In the genomic region with DNA sequence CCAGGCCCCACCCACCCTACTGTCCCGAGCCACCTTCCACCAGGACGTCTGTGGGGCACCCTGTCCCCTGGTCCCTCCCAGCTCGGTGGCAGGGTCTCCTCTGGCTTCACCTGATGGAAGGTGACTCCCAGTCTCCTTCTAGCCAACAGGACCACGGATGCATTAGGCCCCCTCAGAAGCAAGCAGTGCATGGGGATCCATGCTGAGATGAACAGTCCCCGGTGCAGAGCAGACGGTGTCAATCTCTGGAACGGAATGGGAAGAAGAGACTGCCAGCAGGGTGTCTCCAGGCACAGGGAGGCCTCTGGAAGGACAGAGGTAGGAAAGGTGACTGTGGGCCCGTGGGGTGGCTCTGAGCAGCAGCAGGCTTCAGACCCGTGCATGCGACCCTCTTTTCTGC, we compare ENCODE assay signal across 34 cellular contexts.
"Had no signal": no experiment of that assay in that cellular context is flagged by ENCODE, and none has a peak within 500 bp of the region (broad histone marks: within the 10 kb centered on the region; RNA-seq: fewer than 3 reads in every experiment).

No MANE protein-coding gene starts in this region.

- DNase-seq: activated CD4-positive, alpha-beta T cell treated with anti-CD3 and anti-CD28 coated beads for 36 hours; activated CD4-positive, alpha-beta T cell treated with anti-CD3 and anti-CD28 coated beads, Interleukin-2, amount 10 ng/mL, durations not matched to agents 7 days and 5 days; activated CD4-positive, alpha-beta T cell treated with anti-CD3 and anti-CD28 coated beads, Interleukin-2, amount 50 U/mL, for 48 hours; activated CD8-positive, alpha-beta memory T cell treated with anti-CD3 and anti-CD28 coated beads, Interleukin-2, amount 50 U/mL, for 4 hours; activated effector memory CD4-positive, alpha-beta T cell treated with Interleukin-2 at 50 U/mL for 16 hours; activated naive CD4-positive, alpha-beta T cell treated with anti-CD3 and anti-CD28 coated beads, Interleukin-2, amount 10 ng/mL, durations not matched to agents 7 days and 5 days; activated naive CD8-positive, alpha-beta T cell treated with anti-CD3 and anti-CD28 coated beads, Interleukin-2, amount 50 U/mL, for 24 hours; activated T-cell treated with anti-CD3 and anti-CD28 coated beads for 4 hours; activated T-cell treated with anti-CD3 and anti-CD28 coated beads, Interleukin-2, amount 50 U/mL, for 48 hours; anterior cingulate cortex; central memory CD4-positive, alpha-beta T cell; MM.1S; MV-4-11; NCI-H1092; NCI-H1436 treated with DMSO at 0.1 percent for 48 hours; NCI-H1694 treated with DMSO at 0.1 percent for 48 hours; NCI-H2029; NCI-H345; NCI-H524 treated with DMSO at 0.1 percent for 48 hours; NCI-H748 treated with DMSO at 0.1 percent for 48 hours; NK-92 treated with Interleukin-12 subunit alpha and Interleukin-12 subunit beta, amount 100 ng/mL, for 24 hours; PC-3; RPMI8226; SHP77 treated with DMSO at 0.1 percent for 48 hours; SK-N-SH had no signal

- H3K4me2 ChIP-seq: KMS-11, SK-N-SH had no signal

- H3K9me3 ChIP-seq: Peyer's patch, SJSA1, SK-N-SH had no signal

- H3K4me1 Mint-ChIP-seq: activated CD4-positive, alpha-beta T cell treated with anti-CD3 and anti-CD28 coated beads for 36 hours had no signal

- H3K36me3 Mint-ChIP-seq: activated naive CD4-positive, alpha-beta T cell treated with anti-CD3 and anti-CD28 coated beads, Interleukin-2, amount 10 ng/mL, durations not matched to agents 7 days and 5 days; activated naive CD8-positive, alpha-beta T cell; brain had no signal

- H3K27ac Mint-ChIP-seq: activated CD4-positive, alpha-beta T cell treated with anti-CD3 and anti-CD28 coated beads for 36 hours; activated CD4-positive, alpha-beta T cell treated with anti-CD3 and anti-CD28 coated beads, Interleukin-2, amount 10 ng/mL, durations not matched to agents 7 days and 5 days; activated naive CD4-positive, alpha-beta T cell treated with anti-CD3 and anti-CD28 coated beads, Interleukin-2, amount 10 ng/mL, durations not matched to agents 7 days and 5 days; activated naive CD8-positive, alpha-beta T cell; activated naive CD8-positive, alpha-beta T cell treated with anti-CD3 and anti-CD28 coated beads, Interleukin-2, amount 50 U/mL, for 24 hours; T-helper 1 cell treated with Interleukin-12 subunit alpha and Interleukin-12 subunit beta and Interleukin-4 antibody, amounts not matched to agents 30 μg/mL and 1 μg/mL, for 36 hours; T-helper 2 cell treated with Interferon-gamma antibody and Interleukin-4, amounts not matched to agents 5 μg/mL and 100 μg/mL, for 36 hours had no signal

- H3K27me3 ChIP-seq: Peyer's patch, SJSA1 had no signal

- H3K9me2 ChIP-seq: SK-N-SH had no signal

- H3K36me3 ChIP-seq: Peyer's patch, SJSA1 had no signal

- H3K4me3 Mint-ChIP-seq: activated CD4-positive, alpha-beta T cell treated with anti-CD3 and anti-CD28 coated beads for 36 hours; activated CD4-positive, alpha-beta T cell treated with anti-CD3 and anti-CD28 coated beads, Interleukin-2, amount 10 ng/mL, durations not matched to agents 7 days and 5 days; activated naive CD4-positive, alpha-beta T cell treated with anti-CD3 and anti-CD28 coated beads, Interleukin-2, amount 10 ng/mL, durations not matched to agents 7 days and 5 days; activated naive CD8-positive, alpha-beta T cell; activated naive CD8-positive, alpha-beta T cell treated with anti-CD3 and anti-CD28 coated beads, Interleukin-2, amount 50 U/mL, for 24 hours; brain; T-helper 1 cell treated with Interleukin-12 subunit alpha and Interleukin-12 subunit beta and Interleukin-4 antibody, amounts not matched to agents 30 μg/mL and 1 μg/mL, for 36 hours; T-helper 2 cell treated with Interferon-gamma antibody and Interleukin-4, amounts not matched to agents 5 μg/mL and 100 μg/mL, for 36 hours; WTC11 had no signal

- ATAC-seq: activated CD4-positive, alpha-beta T cell treated with anti-CD3 and anti-CD28 coated beads for 36 hours; activated CD4-positive, CD25-positive, alpha-beta regulatory T cell treated with anti-CD3 and anti-CD28 coated beads, Interleukin-2, amount 50 U/mL, for 24 hours; activated naive CD8-positive, alpha-beta T cell treated with anti-CD3 and anti-CD28 coated beads, Interleukin-2, amount 50 U/mL, for 24 hours; PC-3; WTC11 had no signal

- H3K9me3 Mint-ChIP-seq: activated CD4-positive, alpha-beta T cell treated with anti-CD3 and anti-CD28 coated beads, Interleukin-2, amount 10 ng/mL, durations not matched to agents 7 days and 5 days; activated naive CD4-positive, alpha-beta T cell treated with anti-CD3 and anti-CD28 coated beads, Interleukin-2, amount 10 ng/mL, durations not matched to agents 7 days and 5 days; activated naive CD8-positive, alpha-beta T cell treated with anti-CD3 and anti-CD28 coated beads, Interleukin-2, amount 50 U/mL, for 24 hours; T-helper 1 cell treated with Interleukin-12 subunit alpha and Interleukin-12 subunit beta and Interleukin-4 antibody, amounts not matched to agents 30 μg/mL and 1 μg/mL, for 36 hours; T-helper 2 cell treated with Interferon-gamma antibody and Interleukin-4, amounts not matched to agents 5 μg/mL and 100 μg/mL, for 36 hours; WTC11 had no signal

- H3K4me3 ChIP-seq: Peyer's patch, SJSA1 had no signal

- H3K27me3 Mint-ChIP-seq: activated CD4-positive, alpha-beta T cell treated with anti-CD3 and anti-CD28 coated beads for 36 hours; activated CD4-positive, alpha-beta T cell treated with anti-CD3 and anti-CD28 coated beads, Interleukin-2, amount 10 ng/mL, durations not matched to agents 7 days and 5 days; activated naive CD8-positive, alpha-beta T cell; brain had no signal

- H3K27ac ChIP-seq: KMS-11, Peyer's patch, SJSA1 had no signal
